8 cellular contexts compared by ENCODE assay signal in the genomic region with DNA sequence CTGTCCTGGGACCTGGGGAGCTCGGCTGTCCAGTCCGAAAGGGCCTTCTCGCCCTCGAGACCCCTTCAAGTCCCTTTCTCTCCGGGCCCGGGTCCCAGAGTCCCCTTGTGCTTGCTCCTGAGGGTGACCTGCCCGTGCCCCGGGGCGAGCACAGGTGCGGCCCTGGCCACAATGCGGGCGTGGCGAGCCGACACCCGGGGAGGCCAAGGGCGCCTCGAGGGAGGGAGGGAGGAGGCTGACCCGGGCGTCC. TPM values are rescaled to one million over a fixed set of nuclear protein-coding genes. Genes with fewer than 3 reads are reported as not detected.
DNase-seq lines count a peak whose midpoint lies in the region; ATAC-seq and TF ChIP-seq lines count a peak whose summit lies in the region.

No MANE protein-coding gene starts in this region.

- no peaks in the 10 kb centered on the region for H3K27me3 ChIP-seq in gastroesophageal sphincter

- no CpG with 5 or more reads among the region's 19 CpGs for WGBS in gastroesophageal sphincter (ENCODE audit: low coverage in 1 of 2), 2 donors

- peak; percentile 46 for TF ChIP-seq POLR2A in GM19099 (IDR thresholded peaks at IDR 0.05; ENCODE audit: extremely low read depth, insufficient read length, low read depth)
- TF ChIP-seq POLR2A in gastroesophageal sphincter (IDR thresholded peaks at IDR 0.05) = no peak

- peak overlapping the region; percentile 22 to 75 for H3K4me3 ChIP-seq in gastroesophageal sphincter
- H3K4me3 ChIP-seq in skin epidermis = peak overlapping the region; percentile 17 to 88 (median 76)

- no peaks in the 10 kb centered on the region for H3K9me3 ChIP-seq in gastroesophageal sphincter

- peak; percentile 31 for DNase-seq in SK-N-DZ (ENCODE audit: low spot score)
- DNase-seq in NCI-H2107 (lab: John Stamatoyannopoulos, UW) = no peak
- no peak for DNase-seq in NCI-H226
- no peak for DNase-seq in NCI-H146 (lab: John Stamatoyannopoulos, UW)

- no peak for TF ChIP-seq CTCF in gastroesophageal sphincter (IDR thresholded peaks at IDR 0.05)

- H3K27ac ChIP-seq in gastroesophageal sphincter (peak overlapping the region; percentile 93 to 98 (median 96)), skin epidermis (peak overlapping the region; percentile 69 to 99 (median 96))

- H3K4me1 ChIP-seq in gastroesophageal sphincter = peaks cover 0 to 40% (median 12%) of the 10 kb centered on the region in 3 donors

- ATAC-seq in gastroesophageal sphincter = no peak
- no peak for ATAC-seq in HG03565 (IDR thresholded peaks at IDR 0.05; ENCODE audit: unreplicated experiment)

- no peaks in the 10 kb centered on the region for H3K36me3 ChIP-seq in gastroesophageal sphincter

- TF ChIP-seq EP300 in gastroesophageal sphincter (IDR thresholded peaks at IDR 0.05) = no peak

RNA-seq across cellular contexts. Expression of gene MEF2A, which starts 0.8 kb away (rescaled TPM):
- 15.1 and 31.0 TPM in 2 replicates for polyA plus RNA-seq in SK-N-DZ (2014; cell fraction: cytosol; rRNA removed)
- polyA plus RNA-seq in SK-N-DZ (2014; cell fraction: nucleus; rRNA removed) = 28.9 and 41.3 TPM in 2 replicates
- total RNA-seq in gastroesophageal sphincter = 100 to 1,000 TPM in 2 of 4 donors, 10 to 100 TPM in 2; 68.8 to 133 (median 95.7) TPM
